In the genomic region with DNA sequence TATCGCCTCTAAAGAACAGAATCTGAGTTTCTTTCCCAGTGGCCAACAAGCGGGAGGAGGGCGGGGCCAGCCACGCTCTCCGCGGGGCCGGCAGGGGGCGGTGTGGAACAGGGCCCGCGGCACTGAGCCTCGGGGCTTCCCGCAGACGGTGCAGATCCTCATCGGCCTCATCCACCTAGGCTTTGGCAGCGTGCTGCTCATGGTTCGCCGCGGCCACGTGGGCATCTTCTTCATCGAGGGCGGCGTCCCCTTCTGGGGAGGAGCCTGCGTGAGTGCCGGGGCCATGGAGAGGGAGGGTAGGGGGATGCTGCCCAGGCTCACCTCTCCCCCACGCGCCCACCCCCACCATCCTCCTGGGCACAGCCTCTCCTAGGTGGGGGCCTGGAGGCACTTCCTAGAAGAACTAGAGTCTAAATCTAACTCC, we compare ENCODE assay signal across 13 cellular contexts. TPM values are rescaled to one million over a fixed set of nuclear protein-coding genes. Genes with fewer than 3 reads are reported as not detected.
DNase-seq lines count a peak whose midpoint lies in the region; FAIRE-seq and TF ChIP-seq lines count a peak whose summit lies in the region.
"Had no signal": no experiment of that assay in that cellular context is flagged by ENCODE, and none has a peak within 500 bp of the region (broad histone marks: within the 10 kb centered on the region; RNA-seq: fewer than 3 reads in every experiment).

No MANE protein-coding gene starts in this region.

- no peak overlapping the region for H3K4ac ChIP-seq in neuronal stem cell (ENCODE audit: low read length)

- H2BK12ac ChIP-seq in neuronal stem cell (ENCODE audit: low read length) = no peak overlapping the region

- no peaks in the 10 kb centered on the region for H3K79me1 ChIP-seq in neuronal stem cell (ENCODE audit: low read depth, low read length)

- H4K8ac ChIP-seq in neuronal stem cell (ENCODE audit: low read depth, low read length) = no peak overlapping the region

- WGBS in neuronal stem cell (ENCODE audit: extremely low coverage in 2 of 2, insufficient read length in 2 of 2, insufficient replicate concordance in 1 of 2), 2 donors = no CpG with 5 or more reads among the region's 26 CpGs

- no peaks in the 10 kb centered on the region for H3K36me3 ChIP-seq in endothelial cell of umbilical vein (ENCODE audit: control insufficient read depth in 2 of 2, extremely low read depth in 1 of 2, insufficient read depth in 2 of 2, low read length in 2 of 2)
- no peaks in the 10 kb centered on the region for H3K36me3 ChIP-seq in neuronal stem cell (replicated peaks in 1 of 2; ENCODE audit: control insufficient read depth in 2 of 2, insufficient read depth in 2 of 2, low read length in 2 of 2)
- no peaks in the 10 kb centered on the region for H3K36me3 ChIP-seq in vagina
- H3K36me3 ChIP-seq in OCI-LY7 (ENCODE audit: insufficient read depth, low read length) = no peaks in the 10 kb centered on the region
- H3K36me3 ChIP-seq: thoracic aorta had no signal

- TF ChIP-seq POLR2A in endothelial cell of umbilical vein (IDR thresholded peaks at IDR 0.05; ENCODE audit: low read depth, low read length) (no peak), vagina (IDR thresholded peaks at IDR 0.05) (no peak)

- dilution Hi-C loops in endothelial cell of umbilical vein (cut with MboI; ENCODE audit: extremely low pct_ligation_motif_present, low sequenced_read_pairs) = no loop called here

- H3K18ac ChIP-seq in neuronal stem cell (ENCODE audit: low read length) = peak overlapping the region; percentile 59

- BruUV-seq in endothelial cell of umbilical vein (replicated peaks; lab: Mats Ljungman, UMichigan) (no TSS peak), OCI-LY7 (replicated peaks; lab: Mats Ljungman, UMichigan) (no TSS peak)

- intact Hi-C loops in endothelial cell of umbilical vein (cut with micrococcal nuclease) (no loop called here), vagina (cut with DNase I) (no loop called here), OCI-LY7 (cut with micrococcal nuclease; ENCODE audit: unreplicated experiment) (no loop called here)

- no peak overlapping the region for H3K27ac ChIP-seq in endothelial cell of umbilical vein (ENCODE audit: insufficient read depth, low read depth, low read length)
- no peak overlapping the region for H3K27ac ChIP-seq in neuronal stem cell (replicated peaks; ENCODE audit: low read length)
- H3K27ac ChIP-seq in vagina = no peak overlapping the region
- no peak overlapping the region for H3K27ac ChIP-seq in OCI-LY7 (ENCODE audit: low read depth, low read length, poor library complexity, severe bottlenecking)
- H3K27ac ChIP-seq: thoracic aorta had no signal

- no peaks in the 10 kb centered on the region for H3K9me2 ChIP-seq in OCI-LY7 (ENCODE audit: insufficient read depth, low read length)

- CTCF ChIA-PET in endothelial cell of umbilical vein (lab: Charles Lee) (interaction anchor here (1.1 to 3.6 kb wide), 5 partner anchors 9 to 120 kb away, joined by 3 to 16 read pairs (median 5); partner anchors contain the start of gene MS4A15), OCI-LY7 (lab: Charles Lee; ENCODE audit: unreplicated experiment) (no interaction called here)

- POLR2A ChIA-PET in endothelial cell of umbilical vein (lab: Charles Lee) (no interaction called here), OCI-LY7 (lab: Charles Lee) (interaction anchor here (0.6 kb wide), 1 partner anchor 248 kb away, joined by 4 read pairs; no protein-coding TSS in a partner anchor)

- H3K9me3 ChIP-seq in endothelial cell of umbilical vein (replicated peaks; ENCODE audit: control insufficient read depth, insufficient read depth, low read length) (no peaks in the 10 kb centered on the region), neuronal stem cell (replicated peaks in 1 of 2; ENCODE audit: control insufficient read depth in 2 of 2, insufficient read depth in 1 of 2, low read depth in 1 of 2, low read length in 2 of 2) (no peaks in the 10 kb centered on the region), vagina (no peaks in the 10 kb centered on the region), OCI-LY7 (ENCODE audit: low read length) (no peaks in the 10 kb centered on the region)
- H3K9me3 ChIP-seq: thoracic aorta had no signal

- H4K20me1 ChIP-seq in endothelial cell of umbilical vein (replicated peaks; ENCODE audit: control insufficient read depth, extremely low read depth, insufficient read depth, low read length) (no peaks in the 10 kb centered on the region), OCI-LY7 (ENCODE audit: insufficient read depth, low read length) (no peaks in the 10 kb centered on the region)

- H2AFZ ChIP-seq in endothelial cell of umbilical vein (ENCODE audit: low read depth, low read length) (no peak overlapping the region), neuronal stem cell (ENCODE audit: low read length) (no peak overlapping the region), OCI-LY7 (ENCODE audit: low read length) (no peak overlapping the region)

- H3K4me3 ChIP-seq in endothelial cell of umbilical vein (replicated peaks in 1 of 3; ENCODE audit: insufficient read depth in 1 of 3, low read depth in 1 of 3, low read length in 3 of 3) (no peak overlapping the region), neuronal stem cell (ENCODE audit: low read length in 2 of 2) (no peak overlapping the region), vagina (no peak overlapping the region), OCI-LY7 (ENCODE audit: low read depth, low read length, poor library complexity, severe bottlenecking) (no peak overlapping the region)
- H3K4me3 ChIP-seq: thoracic aorta had no signal

- no peak overlapping the region for H2AK5ac ChIP-seq in neuronal stem cell (ENCODE audit: low read depth, low read length)

- DNase-seq in NCI-H82 (lab: John Stamatoyannopoulos, UW) (peak; percentile 49), NCI-H82 treated with DMSO at 0.1 percent for 48 hours (lab: John Stamatoyannopoulos, UW; ENCODE audit: unreplicated experiment) (no peak), HuH-7 (ENCODE audit: low spot score) (peak; percentile 52), endothelial cell of umbilical vein (ENCODE audit: low read depth, low spot score) (peak; percentile 16), neuronal stem cell (ENCODE audit: low spot score) (no peak), vagina (ENCODE audit: extremely low spot score in 2 of 2) (no peak), NCI-H510A treated with DMSO at 0.1 percent for 48 hours (lab: John Stamatoyannopoulos, UW) (no peak), OCI-LY7 (ENCODE audit: low spot score) (no peak)
- DNase-seq: kidney glomerular epithelial cell, NCI-H748 treated with DMSO at 0.1 percent for 48 hours had no signal

- H3K4me1 ChIP-seq in endothelial cell of umbilical vein (ENCODE audit: control insufficient read depth, extremely low read depth, insufficient read depth, low read length) (peaks cover 5% of the 10 kb centered on the region), neuronal stem cell (ENCODE audit: control insufficient read depth in 2 of 2, insufficient read depth in 1 of 2, low read depth in 1 of 2, low read length in 2 of 2) (peaks cover 0 to 2% of the 10 kb centered on the region in 2 donors), vagina (no peaks in the 10 kb centered on the region), OCI-LY7 (ENCODE audit: insufficient read depth, low read length, poor library complexity, severe bottlenecking) (no peaks in the 10 kb centered on the region)

- H3K9me1 ChIP-seq in endothelial cell of umbilical vein (replicated peaks; ENCODE audit: control insufficient read depth, extremely low read depth, insufficient read depth, low read length) = no peaks in the 10 kb centered on the region

- no peaks in the 10 kb centered on the region for H3K79me2 ChIP-seq in endothelial cell of umbilical vein (ENCODE audit: control insufficient read depth, insufficient read depth, low read length)
- no peaks in the 10 kb centered on the region for H3K79me2 ChIP-seq in OCI-LY7 (ENCODE audit: insufficient read depth, low read depth, low read length)

- H3K23ac ChIP-seq in neuronal stem cell (ENCODE audit: low read depth, low read length, poor library complexity) = peak overlapping the region; percentile 60

- peaks cover 8 to 16% of the 10 kb centered on the region in 2 experiments for H3K27me3 ChIP-seq in endothelial cell of umbilical vein (ENCODE audit: control insufficient read depth in 2 of 2, insufficient read depth in 2 of 2, low read length in 2 of 2)
- peaks cover 0 to 6% (median 0%) of the 10 kb centered on the region in 3 experiments for H3K27me3 ChIP-seq in neuronal stem cell (ENCODE audit: control insufficient read depth in 3 of 3, insufficient read depth in 3 of 3, low read depth in 1 of 3, low read length in 3 of 3)
- no peaks in the 10 kb centered on the region for H3K27me3 ChIP-seq in vagina

- no peak overlapping the region for H3K14ac ChIP-seq in neuronal stem cell (ENCODE audit: low read length)

- no peak overlapping the region for H4K91ac ChIP-seq in neuronal stem cell (ENCODE audit: low read depth, low read length, poor library complexity)

- H3K9ac ChIP-seq in endothelial cell of umbilical vein (replicated peaks; ENCODE audit: extremely low read depth, insufficient read depth, low read length) (no peak overlapping the region), neuronal stem cell (ENCODE audit: low read depth, low read length, poor library complexity) (no peak overlapping the region)

- no peak overlapping the region for H2BK5ac ChIP-seq in neuronal stem cell (ENCODE audit: low read length)

- FAIRE-seq in endothelial cell of umbilical vein (lab: Jason Lieb, UNC) = no peak
- FAIRE-seq: A204.1, GM18507 had no signal

- H3K4me2 ChIP-seq in endothelial cell of umbilical vein (ENCODE audit: insufficient read depth, low read length) = no peak overlapping the region
- no peak overlapping the region for H3K4me2 ChIP-seq in neuronal stem cell (ENCODE audit: insufficient read depth, low read length, poor library complexity, severe bottlenecking)
- no peak overlapping the region for H3K4me2 ChIP-seq in OCI-LY7 (ENCODE audit: low read length)

- no peak overlapping the region for H2BK120ac ChIP-seq in neuronal stem cell (ENCODE audit: low read depth, low read length)

- H2BK15ac ChIP-seq in neuronal stem cell (ENCODE audit: low read length) = no peak overlapping the region

- peak; percentile 73 to 81 for TF ChIP-seq CTCF in endothelial cell of umbilical vein (IDR thresholded peaks at IDR 0.05; ENCODE audit: extremely low read depth in 1 of 2, insufficient read depth in 1 of 2, low read depth in 1 of 2, low read length in 2 of 2)
- TF ChIP-seq CTCF in vagina (IDR thresholded peaks at IDR 0.05) = no peak
- no peak for TF ChIP-seq CTCF in OCI-LY7 (conservative IDR thresholded peaks at IDR 0.05; ENCODE audit: low read length)

RNA-seq across cellular contexts. Expression of gene MS4A15, which starts 10.7 kb away (rescaled TPM):
- total RNA-seq in endothelial cell of umbilical vein (not detected in 2 replicates), vagina (not detected), OCI-LY7 (2022) (not detected in 2 replicates)
- not detected in 2 replicates for polyA plus RNA-seq in endothelial cell of umbilical vein
- polyA plus RNA-seq in endothelial cell of umbilical vein (2011; cell fraction: cytosol; rRNA removed) = not detected in 2 replicates
- polyA plus RNA-seq in endothelial cell of umbilical vein (2011; cell fraction: nucleus; rRNA removed) = not detected in 2 replicates
- not detected in 2 replicates for polyA plus RNA-seq in endothelial cell of umbilical vein (2012)
- not detected in 2 replicates for polyA minus RNA-seq in endothelial cell of umbilical vein
- not detected for polyA minus RNA-seq in endothelial cell of umbilical vein (2011; cell fraction: cytosol; rRNA and poly(A)+ RNA removed)
- 0.29 TPM in 1 of 2 replicates, not detected in the other for polyA minus RNA-seq in endothelial cell of umbilical vein (2011; cell fraction: nucleus; rRNA and poly(A)+ RNA removed)
- 0.06 TPM for polyA plus RNA-seq in neuronal stem cell (2013, experiment 1 of 2)
- polyA plus RNA-seq in neuronal stem cell (2013, experiment 2 of 2) = 0.06 TPM
- total RNA-seq in OCI-LY7 (2014; rRNA removed; shearing (Covaris generic)) = not detected in 2 replicates
- total RNA-seq: thoracic aorta had no signal

RNA-seq across cellular contexts. Expression of gene MS4A10, which starts 17.7 kb away (rescaled TPM):
- total RNA-seq in endothelial cell of umbilical vein = not detected in 2 replicates
- not detected in 2 replicates for polyA plus RNA-seq in endothelial cell of umbilical vein
- polyA plus RNA-seq in endothelial cell of umbilical vein (2011; cell fraction: cytosol; rRNA removed) = not detected in 2 replicates
- not detected in 2 replicates for polyA plus RNA-seq in endothelial cell of umbilical vein (2011; cell fraction: nucleus; rRNA removed)
- not detected in 2 replicates for polyA plus RNA-seq in endothelial cell of umbilical vein (2012)
- polyA minus RNA-seq in endothelial cell of umbilical vein = not detected in 2 replicates
- not detected for polyA minus RNA-seq in endothelial cell of umbilical vein (2011; cell fraction: cytosol; rRNA and poly(A)+ RNA removed)
- polyA minus RNA-seq in endothelial cell of umbilical vein (2011; cell fraction: nucleus; rRNA and poly(A)+ RNA removed) = not detected in 2 replicates
- polyA plus RNA-seq in neuronal stem cell (2013, experiment 1 of 2) = not detected
- not detected for polyA plus RNA-seq in neuronal stem cell (2013, experiment 2 of 2)
- not detected for total RNA-seq in vagina
- not detected in 2 replicates for total RNA-seq in OCI-LY7 (2014; rRNA removed; shearing (Covaris generic))
- total RNA-seq in OCI-LY7 (2022) = not detected in 2 replicates
- total RNA-seq: thoracic aorta had no signal

RNA-seq across cellular contexts. Expression of gene MS4A18, which starts 42.9 kb away (rescaled TPM):
- total RNA-seq in endothelial cell of umbilical vein = not detected in 2 replicates
- polyA plus RNA-seq in endothelial cell of umbilical vein = not detected in 2 replicates
- not detected in 2 replicates for polyA plus RNA-seq in endothelial cell of umbilical vein (2011; cell fraction: cytosol; rRNA removed)
- polyA plus RNA-seq in endothelial cell of umbilical vein (2011; cell fraction: nucleus; rRNA removed) = not detected in 2 replicates
- polyA plus RNA-seq in endothelial cell of umbilical vein (2012) = not detected in 2 replicates
- polyA minus RNA-seq in endothelial cell of umbilical vein = not detected in 2 replicates
- polyA minus RNA-seq in endothelial cell of umbilical vein (2011; cell fraction: cytosol; rRNA and poly(A)+ RNA removed) = not detected
- polyA minus RNA-seq in endothelial cell of umbilical vein (2011; cell fraction: nucleus; rRNA and poly(A)+ RNA removed) = not detected in 2 replicates
- not detected for polyA plus RNA-seq in neuronal stem cell (2013, experiment 1 of 2)
- not detected for polyA plus RNA-seq in neuronal stem cell (2013, experiment 2 of 2)
- total RNA-seq in vagina = not detected
- not detected in 2 replicates for total RNA-seq in OCI-LY7 (2014; rRNA removed; shearing (Covaris generic))
- not detected in 2 replicates for total RNA-seq in OCI-LY7 (2022)
- total RNA-seq: thoracic aorta had no signal

Comparison
In these comparisons a context has a peak if more than half of its experiments do, and no peak if none do; other contexts are left out.
1. DNase-seq: peak in NCI-H82 (single experiment), HuH-7 (single experiment) and endothelial cell of umbilical vein (single experiment); none in NCI-H82 treated with DMSO at 0.1 percent for 48 hours (single experiment), neuronal stem cell (single experiment), vagina (0 of 2), NCI-H510A treated with DMSO at 0.1 percent for 48 hours (single experiment) and OCI-LY7 (single experiment).
2. CTCF ChIP-seq: peak in endothelial cell of umbilical vein (2 of 2); none in vagina (0 of 3) and OCI-LY7 (single experiment).